23 cellular contexts compared by ENCODE assay signal in genomic region chr2:119486886-119487285, GRCh38. TPM values are rescaled to one million over a fixed set of nuclear protein-coding genes. Genes with fewer than 3 reads are reported as not detected.
DNase-seq lines count a peak whose midpoint lies in the region; ATAC-seq and TF ChIP-seq lines count a peak whose summit lies in the region.
"Had no signal": no experiment of that assay in that cellular context is flagged by ENCODE, and none has a peak within 500 bp of the region (broad histone marks: within the 10 kb centered on the region; RNA-seq: fewer than 3 reads in every experiment).

No MANE protein-coding gene starts in this region.

- H3K27ac ChIP-seq in right atrium auricular region (peak overlapping the region; percentile 79 to 94), esophagus muscularis mucosa (replicated peaks in 1 of 4) (no peak overlapping the region)
- no peak overlapping the region for H3K27ac ChIP-seq in CD8-positive, alpha-beta memory T cell (ENCODE audit: low read depth, low read length)
- H3K27ac ChIP-seq: gastroesophageal sphincter, uterus had no signal

- no peaks in the 10 kb centered on the region for H3K36me3 ChIP-seq in right atrium auricular region
- no peaks in the 10 kb centered on the region for H3K36me3 ChIP-seq in esophagus muscularis mucosa
- H3K36me3 ChIP-seq in CD8-positive, alpha-beta memory T cell (ENCODE audit: insufficient read depth, low read length), result no peaks in the 10 kb centered on the region
- H3K36me3 ChIP-seq: ascending aorta, gastroesophageal sphincter, uterus had no signal

- no peak for TF ChIP-seq EP300 in esophagus muscularis mucosa (IDR thresholded peaks at IDR 0.05)

- H3K9me3 Mint-ChIP-seq in CD8-positive, alpha-beta memory T cell, result no peaks in the 10 kb centered on the region
- H3K9me3 Mint-ChIP-seq: activated CD4-positive, alpha-beta memory T cell treated with anti-CD3 and anti-CD28 coated beads, Interleukin-2, amount 10 ng/mL, durations not matched to agents 7 days and 5 days; activated T-helper 1 cell treated with anti-CD3 and anti-CD28 coated beads, Interleukin-12 subunit alpha, Interleukin-12 subunit beta, Interleukin-2, Interleukin-4 antibody, amounts not matched to agents 30 ng/mL and 10 ng/mL and 1 ng/mL, durations not matched to agents 14 hours and 24 hours and 36 hours; effector memory CD8-positive, alpha-beta T cell; naive thymus-derived CD8-positive, alpha-beta T cell; stimulated activated naive B cell treated with anti-CD40 and anti-IgM and Interleukin-4, amounts not matched to agents 10 μg/mL and 1 μg/mL and 100 μg/mL, for 72 hours had no signal

- no peaks in the 10 kb centered on the region for H3K36me3 Mint-ChIP-seq in CD8-positive, alpha-beta memory T cell
- H3K36me3 Mint-ChIP-seq: naive thymus-derived CD8-positive, alpha-beta T cell; stimulated activated naive B cell treated with anti-CD40 and anti-IgM and Interleukin-4, amounts not matched to agents 10 μg/mL and 1 μg/mL and 100 μg/mL, for 72 hours had no signal

- DNase-seq in right atrium auricular region (ENCODE audit: low spot score) (peak; percentile 52), cardiac septum (ENCODE audit: low spot score) (no peak), esophagus muscularis mucosa (ENCODE audit: extremely low spot score) (peak; percentile 66), myocyte (ENCODE audit: low read depth) (peak; percentile 42)
- DNase-seq in CD8-positive, alpha-beta memory T cell, result no peak
- no peak for DNase-seq in activated naive CD4-positive, alpha-beta T cell treated with anti-CD3 and anti-CD28 coated beads, Interleukin-2, amount 50 U/mL, for 16 hours
- DNase-seq: activated CD4-positive, alpha-beta memory T cell treated with anti-CD3 and anti-CD28 coated beads, Interleukin-2, amount 10 ng/mL, durations not matched to agents 7 days and 5 days; effector memory CD8-positive, alpha-beta T cell; HCEC 1CT; KG1; NCI-H510A treated with DMSO at 0.1 percent for 48 hours; SK-N-SH; stimulated activated naive B cell treated with anti-CD40 and anti-IgM and Interleukin-4, amounts not matched to agents 10 μg/mL and 1 μg/mL and 100 μg/mL, for 72 hours; uterus had no signal

- H3K4me1 Mint-ChIP-seq in CD8-positive, alpha-beta memory T cell, result no peaks in the 10 kb centered on the region
- H3K4me1 Mint-ChIP-seq: activated CD4-positive, alpha-beta memory T cell treated with anti-CD3 and anti-CD28 coated beads, Interleukin-2, amount 10 ng/mL, durations not matched to agents 7 days and 5 days; naive thymus-derived CD8-positive, alpha-beta T cell had no signal

- ATAC-seq in HG02973 (IDR thresholded peaks at IDR 0.05; ENCODE audit: unreplicated experiment) (no peak), HG03139 (IDR thresholded peaks at IDR 0.05; ENCODE audit: unreplicated experiment) (no peak)
- ATAC-seq: effector memory CD8-positive, alpha-beta T cell; gastroesophageal sphincter; naive thymus-derived CD8-positive, alpha-beta T cell had no signal

- no peak overlapping the region for H3K4me3 Mint-ChIP-seq in CD8-positive, alpha-beta memory T cell
- H3K4me3 Mint-ChIP-seq: activated CD4-positive, alpha-beta memory T cell treated with anti-CD3 and anti-CD28 coated beads, Interleukin-2, amount 10 ng/mL, durations not matched to agents 7 days and 5 days; activated T-helper 1 cell treated with anti-CD3 and anti-CD28 coated beads, Interleukin-12 subunit alpha, Interleukin-12 subunit beta, Interleukin-2, Interleukin-4 antibody, amounts not matched to agents 30 ng/mL and 10 ng/mL and 1 ng/mL, durations not matched to agents 14 hours and 24 hours and 36 hours; effector memory CD8-positive, alpha-beta T cell; naive thymus-derived CD8-positive, alpha-beta T cell; stimulated activated naive B cell treated with anti-CD40 and anti-IgM and Interleukin-4, amounts not matched to agents 10 μg/mL and 1 μg/mL and 100 μg/mL, for 72 hours had no signal

- no peak for TF ChIP-seq CTCF in right atrium auricular region (IDR thresholded peaks at IDR 0.05)
- no peak for TF ChIP-seq CTCF in esophagus muscularis mucosa (IDR thresholded peaks at IDR 0.05)

- H3K27ac Mint-ChIP-seq in CD8-positive, alpha-beta memory T cell, result no peak overlapping the region
- H3K27ac Mint-ChIP-seq: activated CD4-positive, alpha-beta memory T cell treated with anti-CD3 and anti-CD28 coated beads, Interleukin-2, amount 10 ng/mL, durations not matched to agents 7 days and 5 days; activated T-helper 1 cell treated with anti-CD3 and anti-CD28 coated beads, Interleukin-12 subunit alpha, Interleukin-12 subunit beta, Interleukin-2, Interleukin-4 antibody, amounts not matched to agents 30 ng/mL and 10 ng/mL and 1 ng/mL, durations not matched to agents 14 hours and 24 hours and 36 hours; effector memory CD8-positive, alpha-beta T cell; naive thymus-derived CD8-positive, alpha-beta T cell; stimulated activated naive B cell treated with anti-CD40 and anti-IgM and Interleukin-4, amounts not matched to agents 10 μg/mL and 1 μg/mL and 100 μg/mL, for 72 hours had no signal

- intact Hi-C loops in cardiac septum (cut with DNase I) (loop anchor here (5.0 kb wide), 1 partner anchor 180 kb away; no protein-coding TSS in a partner anchor), esophagus muscularis mucosa (cut with DNase I) (no loop called here)

- H3K27me3 Mint-ChIP-seq in CD8-positive, alpha-beta memory T cell, result peaks cover 5% of the 10 kb centered on the region in 2 donors
- H3K27me3 Mint-ChIP-seq: activated CD4-positive, alpha-beta memory T cell treated with anti-CD3 and anti-CD28 coated beads, Interleukin-2, amount 10 ng/mL, durations not matched to agents 7 days and 5 days had no signal

- no peak for TF ChIP-seq POLR2A in esophagus muscularis mucosa (IDR thresholded peaks at IDR 0.05; ENCODE audit: low read depth)

- CTCF ChIA-PET in CD8-positive, alpha-beta memory T cell (lab: Charles Lee), result no interaction called here

- H3K4me1 ChIP-seq in right atrium auricular region (peaks cover 0 to 91% of the 10 kb centered on the region in 2 donors), esophagus muscularis mucosa (peaks cover 17 to 52% (median 22%) of the 10 kb centered on the region in 4 donors)
- no peaks in the 10 kb centered on the region for H3K4me1 ChIP-seq in CD8-positive, alpha-beta memory T cell (ENCODE audit: insufficient read depth, low read length)
- H3K4me1 ChIP-seq: uterus had no signal

- POLR2A ChIA-PET in CD8-positive, alpha-beta memory T cell (lab: Charles Lee), result no interaction called here

- H3K9me3 ChIP-seq in right atrium auricular region (no peaks in the 10 kb centered on the region), esophagus muscularis mucosa (no peaks in the 10 kb centered on the region)
- H3K9me3 ChIP-seq in CD8-positive, alpha-beta memory T cell (ENCODE audit: low read length), result no peaks in the 10 kb centered on the region
- H3K9me3 ChIP-seq: ascending aorta, gastroesophageal sphincter, SK-N-SH, uterus had no signal

- H3K27me3 ChIP-seq in right atrium auricular region (no peaks in the 10 kb centered on the region), esophagus muscularis mucosa (peaks cover 0 to 4% (median 0%) of the 10 kb centered on the region in 4 donors)
- no peaks in the 10 kb centered on the region for H3K27me3 ChIP-seq in CD8-positive, alpha-beta memory T cell (ENCODE audit: insufficient read depth, low read length, poor library complexity, severe bottlenecking)
- H3K27me3 ChIP-seq: ascending aorta, gastroesophageal sphincter, uterus had no signal

- H3K4me3 ChIP-seq in right atrium auricular region (no peak overlapping the region), esophagus muscularis mucosa (no peak overlapping the region)
- H3K4me3 ChIP-seq in CD8-positive, alpha-beta memory T cell (ENCODE audit: low read length), result no peak overlapping the region
- H3K4me3 ChIP-seq: ascending aorta, gastroesophageal sphincter, uterus had no signal

- WGBS in esophagus muscularis mucosa, result 43% methylated on average over 6 of the region's 7 CpGs

RNA-seq across cellular contexts. Expression of gene SCTR, which starts 37.4 kb away (rescaled TPM):
- total RNA-seq in right atrium auricular region, result not detected
- total RNA-seq in cardiac septum, result 0.59 TPM
- not detected for total RNA-seq in esophagus muscularis mucosa
- not detected in 2 replicates for total RNA-seq in myocyte
- polyA plus RNA-seq in myocyte (2012), result not detected
- not detected for total RNA-seq in CD8-positive, alpha-beta memory T cell
- polyA plus RNA-seq in CD8-positive, alpha-beta memory T cell, result not detected
- total RNA-seq: activated CD4-positive, alpha-beta memory T cell treated with anti-CD3 and anti-CD28 coated beads, Interleukin-2, amount 10 ng/mL, durations not matched to agents 7 days and 5 days; activated T-helper 1 cell treated with anti-CD3 and anti-CD28 coated beads, Interleukin-12 subunit alpha, Interleukin-12 subunit beta, Interleukin-2, Interleukin-4 antibody, amounts not matched to agents 30 ng/mL and 10 ng/mL and 1 ng/mL, durations not matched to agents 14 hours and 24 hours and 36 hours; ascending aorta; kidney epithelial cell; naive thymus-derived CD8-positive, alpha-beta T cell; skeletal muscle tissue; uterus had no signal
- polyA plus RNA-seq: AG04450; naive thymus-derived CD8-positive, alpha-beta T cell; SK-N-SH had no signal

RNA-seq across cellular contexts. Expression of gene TMEM37, which starts 55.2 kb away (rescaled TPM):
- total RNA-seq in right atrium auricular region (1 to 10 TPM; 3.3 to 5.4 TPM), cardiac septum (1.5 TPM), esophagus muscularis mucosa (1 to 10 TPM; 1.7 to 2.8 (median 2.2) TPM), myocyte (not detected in 2 replicates)
- polyA plus RNA-seq in myocyte (2012), result 0.10 TPM
- not detected for total RNA-seq in CD8-positive, alpha-beta memory T cell
- polyA plus RNA-seq in CD8-positive, alpha-beta memory T cell, result not detected
- total RNA-seq: activated CD4-positive, alpha-beta memory T cell treated with anti-CD3 and anti-CD28 coated beads, Interleukin-2, amount 10 ng/mL, durations not matched to agents 7 days and 5 days; activated T-helper 1 cell treated with anti-CD3 and anti-CD28 coated beads, Interleukin-12 subunit alpha, Interleukin-12 subunit beta, Interleukin-2, Interleukin-4 antibody, amounts not matched to agents 30 ng/mL and 10 ng/mL and 1 ng/mL, durations not matched to agents 14 hours and 24 hours and 36 hours; kidney epithelial cell had no signal
- polyA plus RNA-seq: naive thymus-derived CD8-positive, alpha-beta T cell had no signal

RNA-seq across cellular contexts. Expression of gene CFAP221, which starts 57.4 kb away (rescaled TPM):
- total RNA-seq in right atrium auricular region (1 to 10 TPM in 1 of 2 donors, under 1 TPM in 1; 0.44 to 1.1 TPM), cardiac septum (1.2 TPM), esophagus muscularis mucosa (under 1 TPM; 0.17 to 0.97 (median 0.29) TPM), myocyte (not detected in 2 replicates)
- polyA plus RNA-seq in myocyte (2012), result not detected
- total RNA-seq in CD8-positive, alpha-beta memory T cell, result not detected
- not detected for polyA plus RNA-seq in CD8-positive, alpha-beta memory T cell
- total RNA-seq: activated CD4-positive, alpha-beta memory T cell treated with anti-CD3 and anti-CD28 coated beads, Interleukin-2, amount 10 ng/mL, durations not matched to agents 7 days and 5 days; activated T-helper 1 cell treated with anti-CD3 and anti-CD28 coated beads, Interleukin-12 subunit alpha, Interleukin-12 subunit beta, Interleukin-2, Interleukin-4 antibody, amounts not matched to agents 30 ng/mL and 10 ng/mL and 1 ng/mL, durations not matched to agents 14 hours and 24 hours and 36 hours; ascending aorta; naive thymus-derived CD8-positive, alpha-beta T cell had no signal
- polyA plus RNA-seq: AG04450; naive thymus-derived CD8-positive, alpha-beta T cell had no signal

Comparison
In these comparisons a context has a peak if more than half of its experiments do, and no peak if none do; other contexts are left out.
1. DNase-seq: peak in right atrium auricular region (single experiment), esophagus muscularis mucosa (single experiment) and myocyte (single experiment); none in cardiac septum (single experiment), CD8-positive, alpha-beta memory T cell (0 of 5) and activated naive CD4-positive, alpha-beta T cell treated with anti-CD3 and anti-CD28 coated beads, Interleukin-2, amount 50 U/mL, for 16 hours (single experiment).
2. H3K27ac ChIP-seq: peak in right atrium auricular region (2 of 2); none in esophagus muscularis mucosa (0 of 4) and CD8-positive, alpha-beta memory T cell (single experiment).